ENCODE assay signal across 8 cellular contexts in the genomic region with DNA sequence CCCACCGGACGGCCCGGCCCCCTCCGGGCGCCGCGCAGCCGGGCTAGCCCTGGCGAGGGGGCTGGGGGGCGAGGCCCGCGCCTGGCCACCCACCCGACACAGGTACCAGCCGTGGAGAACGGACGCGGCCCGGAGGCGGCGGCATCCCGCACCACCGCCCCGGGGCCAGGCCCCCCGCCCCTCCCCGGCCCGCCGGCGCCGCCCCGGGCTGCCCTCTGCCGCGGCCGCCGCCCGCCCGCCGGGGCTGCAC. TPM values are rescaled to one million over a fixed set of nuclear protein-coding genes. Genes with fewer than 3 reads are reported as not detected.
DNase-seq lines count a peak whose midpoint lies in the region; ATAC-seq and TF ChIP-seq lines count a peak whose summit lies in the region.

No MANE protein-coding gene starts in this region.

- no peak overlapping the region for H3K23ac ChIP-seq in H9 (ENCODE audit: insufficient read length, low read depth, low read length)

- H3K18ac ChIP-seq in H9 (ENCODE audit: insufficient read length, low read depth, low read length): no peak overlapping the region

- H3K23me2 ChIP-seq in H9 (ENCODE audit: insufficient read length, low read depth, low read length, poor library complexity, severe bottlenecking): peaks cover 25% of the 10 kb centered on the region

- H2BK120ac ChIP-seq in H9 (ENCODE audit: low read depth, low read length, poor library complexity, severe bottlenecking): no peak overlapping the region

- H3K79me1 ChIP-seq in H9 (ENCODE audit: insufficient read depth, low read depth, low read length, poor library complexity, severe bottlenecking): no peaks in the 10 kb centered on the region

- H2AK5ac ChIP-seq in H9 (ENCODE audit: insufficient read length, low read length): no peak overlapping the region

- H3K56ac ChIP-seq in H9 (ENCODE audit: insufficient read length, low read depth, low read length): no peak overlapping the region

- no CpG with 5 or more reads among the region's 37 CpGs for WGBS in H9 (ENCODE audit: extremely low coverage, insufficient read length, low lambda C conversion rate)
- 0 to 1% methylated on average over 7 to 37 of the region's 37 CpGs for WGBS in aorta, 2 donors

- peaks cover 19% of the 10 kb centered on the region for H3K79me2 ChIP-seq in H9 (ENCODE audit: insufficient read depth, low read length)

- H3K4me3 Mint-ChIP-seq in H9: peak overlapping the region in 1 of 2 experiments; percentile 73; a peak in 2 of 5 replicates

- peak; percentile 4 for ATAC-seq in aorta (ENCODE audit: low FRiP score)

- H2AFZ ChIP-seq in H9 (ENCODE audit: low read length): no peak overlapping the region

- no peak overlapping the region for H4K5ac ChIP-seq in H9 (ENCODE audit: insufficient read length, low read depth, low read length)

- H3K27ac ChIP-seq in C4-2B: peak overlapping the region; percentile 91
- no peak overlapping the region for H3K27ac ChIP-seq in H9 (ENCODE audit: insufficient read length, low read depth, low read length)
- peak overlapping the region; percentile 56; the same call in 1 of the 2 replicates for H3K27ac ChIP-seq in SJSA1
- peak overlapping the region; percentile 72 to 99 for H3K27ac ChIP-seq in aorta (ENCODE audit: low read depth in 1 of 2, low read length in 2 of 2)

- peaks cover 8% of the 10 kb centered on the region; the same call in 1 of the 2 replicates for H3K36me3 ChIP-seq in SJSA1
- H3K36me3 ChIP-seq in kidney epithelial cell (ENCODE audit: control insufficient read depth, insufficient read depth, low read length): no peaks in the 10 kb centered on the region
- peaks cover 0 to 1% of the 10 kb centered on the region in 2 donors for H3K36me3 ChIP-seq in aorta (ENCODE audit: control insufficient read depth in 1 of 2, insufficient read depth in 2 of 2, low read length in 1 of 2)

- H3K4me3 ChIP-seq in SJSA1 (peak overlapping the region; percentile 84), kidney epithelial cell (ENCODE audit: low read depth, low read length) (peak overlapping the region; percentile 71), aorta (ENCODE audit: low read length in 2 of 2) (peak overlapping the region; percentile 87 to 99)

- peaks cover 5 to 20% (median 18%) of the 10 kb centered on the region in 3 experiments for H3K36me3 Mint-ChIP-seq in H9 (ENCODE audit: insufficient read depth in 1 of 3, low read depth in 3 of 3)

- no peak overlapping the region for H3K27ac Mint-ChIP-seq in H9

- H2BK5ac ChIP-seq in H9 (ENCODE audit: insufficient read length, low read length): no peak overlapping the region

- no peak overlapping the region for H4K91ac ChIP-seq in H9 (ENCODE audit: insufficient read length, low read depth, low read length)

- no peak overlapping the region for H2BK20ac ChIP-seq in H9 (ENCODE audit: low read depth, low read length, poor library complexity, severe bottlenecking)

- H3K4me2 ChIP-seq in H9 (ENCODE audit: insufficient read depth, insufficient read length, low read length): peak overlapping the region; percentile 96

- H3K27me3 Mint-ChIP-seq in H9 (ENCODE audit: low read depth): no peaks in the 10 kb centered on the region

- H3K4me1 Mint-ChIP-seq in H9: peaks cover 36 to 47% of the 10 kb centered on the region in 2 experiments

- H3K9ac ChIP-seq in H9 (ENCODE audit: extremely low read depth, insufficient read length, low read length): no peak overlapping the region

- no peak overlapping the region for H2BK15ac ChIP-seq in H9 (ENCODE audit: low read depth, low read length)

- H3K4me1 ChIP-seq in H9 (ENCODE audit: insufficient read depth, low read length) (no peaks in the 10 kb centered on the region), SJSA1 (replicated peaks) (peaks cover 28% of the 10 kb centered on the region), aorta (ENCODE audit: control insufficient read depth in 1 of 2, insufficient read depth in 2 of 2, low read length in 2 of 2) (peaks cover 0 to 3% of the 10 kb centered on the region in 2 donors)

- H3T11ph ChIP-seq in H9 (ENCODE audit: low read length): no peak overlapping the region

- no peaks in the 10 kb centered on the region for H3K9me3 Mint-ChIP-seq in H9

- H3K9me3 ChIP-seq in H9 (ENCODE audit: control insufficient read depth, low read depth, low read length) (no peaks in the 10 kb centered on the region), SJSA1 (replicated peaks) (no peaks in the 10 kb centered on the region), aorta (ENCODE audit: control insufficient read depth, low read length) (no peaks in the 10 kb centered on the region)

- intact Hi-C loops in aorta (cut with DNase I): loop anchor here (1.0 to 5.0 kb wide), 3 partner anchors 42 to 108 kb away; no protein-coding TSS in a partner anchor

- no peak overlapping the region for H3K4ac ChIP-seq in H9 (ENCODE audit: low read depth, low read length)

- H4K8ac ChIP-seq in H9 (replicated peaks; ENCODE audit: insufficient read length, low read depth, low read length): no peak overlapping the region

- DNase-seq in H9 (no peak), SJSA1 (ENCODE audit: low read depth in 1 of 2, low spot score in 2 of 2) (no peak), kidney epithelial cell (ENCODE audit: low read depth) (no peak), aorta (no peak), DMS153 treated with DMSO at 0.1 percent for 48 hours (lab: John Stamatoyannopoulos, UW; ENCODE audit: unreplicated experiment) (no peak)
- no peak for DNase-seq in activated CD4-positive, alpha-beta T cell treated with anti-CD3 and anti-CD28 coated beads for 1 hour
- DNase-seq in stimulated activated CD4-positive, alpha-beta T cell treated with anti-CD3 and anti-CD28 coated beads, Interleukin-4, amount 100 ng/mL, for 4 hours: no peak

- peak; percentile 23 for TF ChIP-seq CTCF in C4-2B (conservative IDR thresholded peaks at IDR 0.05)
- TF ChIP-seq CTCF in H9 (conservative IDR thresholded peaks at IDR 0.05): no peak
- TF ChIP-seq CTCF in kidney epithelial cell (IDR thresholded peaks at IDR 0.05; ENCODE audit: insufficient read depth, low read length, poor library complexity, severe bottlenecking): no peak

- no peaks in the 10 kb centered on the region for H4K20me1 ChIP-seq in H9 (ENCODE audit: control insufficient read depth, insufficient read depth, insufficient read length)

- no peaks in the 10 kb centered on the region for H3K27me3 ChIP-seq in H9 (ENCODE audit: insufficient read depth, low read length)
- H3K27me3 ChIP-seq in SJSA1 (replicated peaks): no peaks in the 10 kb centered on the region
- no peaks in the 10 kb centered on the region for H3K27me3 ChIP-seq in kidney epithelial cell (ENCODE audit: control insufficient read depth, insufficient read depth, low read length)
- H3K27me3 ChIP-seq in aorta (ENCODE audit: control insufficient read depth in 1 of 2, insufficient read depth in 2 of 2, low read length in 1 of 2): no peaks in the 10 kb centered on the region

- H2BK12ac ChIP-seq in H9 (ENCODE audit: insufficient read length, low read depth, low read length): no peak overlapping the region

- H3K14ac ChIP-seq in H9 (ENCODE audit: insufficient read depth, low read length): no peak overlapping the region; the same call in 1 of the 2 replicates

RNA-seq across cellular contexts. Expression of a gene that starts 0.4 kb away (rescaled TPM):
- total RNA-seq in H9 (2021): 31.1 and 35.8 TPM in 2 replicates
- 4.7 and 16.2 TPM in 2 replicates for total RNA-seq in SJSA1 (2014; rRNA removed; shearing (Covaris generic))
- 16.4 and 18.7 TPM in 2 replicates for total RNA-seq in kidney epithelial cell
- 10 to 100 TPM; 45.3 to 67.9 TPM for total RNA-seq in aorta
- polyA plus RNA-seq in aorta: 10 to 100 TPM in 1 of 2 donors, 1 to 10 TPM in 1; 7.6 to 20.6 TPM
